17 cellular contexts compared by ENCODE assay signal in the genomic region with DNA sequence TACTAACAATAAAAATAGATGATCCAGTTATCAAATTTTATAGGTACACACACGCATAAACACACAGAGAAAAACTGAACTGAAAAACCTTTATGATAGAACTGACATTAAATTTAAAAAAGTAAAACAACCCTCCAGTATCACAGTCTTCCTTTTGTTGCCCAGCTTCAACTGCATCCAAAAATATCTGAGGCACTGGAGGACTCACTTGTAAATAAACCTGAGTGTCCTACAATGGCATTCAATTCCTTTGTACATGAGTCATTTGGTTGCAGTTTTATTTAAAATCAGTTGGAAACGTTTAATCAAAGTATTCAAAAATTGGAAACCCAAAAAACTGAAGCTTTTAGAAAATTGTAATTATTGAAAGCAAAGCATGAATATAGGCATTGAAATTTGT.
DNase-seq lines count a peak whose midpoint lies in the region; ATAC-seq and TF ChIP-seq lines count a peak whose summit lies in the region.
"Had no signal": no experiment of that assay in that cellular context is flagged by ENCODE, and none has a peak within 500 bp of the region (broad histone marks: within the 10 kb centered on the region; RNA-seq: fewer than 3 reads in every experiment).

No MANE protein-coding gene starts in this region.

- POLR2A ChIA-PET in HEK293T (lab: Yijun Ruan, JAX) = no interaction called here

- CTCF ChIA-PET in HEK293T (lab: Yijun Ruan, JAX) = no interaction called here

- no peak for ATAC-seq in left colon
- ATAC-seq: A549, Right ventricle myocardium inferior had no signal

- DNase-seq in ELR (ENCODE audit: low read depth) = peak; percentile 1
- DNase-seq in M059J (ENCODE audit: low read depth) = peak; percentile 26
- DNase-seq in fibroblast of mammary gland (ENCODE audit: low read depth) = peak; percentile 3
- peak; percentile 11 for DNase-seq in myocyte (ENCODE audit: low read depth)
- DNase-seq in kidney tubule cell (ENCODE audit: low spot score) = no peak
- no peak for DNase-seq in left colon
- DNase-seq in HEK293T (ENCODE audit: extremely low spot score) = no peak
- DNase-seq: CD8-positive, alpha-beta memory T cell; DMS53; EL; H7; NCI-H1105 treated with DMSO at 0.1 percent for 48 hours; NCI-H1694 treated with DMSO at 0.1 percent for 48 hours; Peyer's patch had no signal

- TF ChIP-seq CTCF in fibroblast of mammary gland (conservative IDR thresholded peaks at IDR 0.05; ENCODE audit: control insufficient read depth, insufficient read depth, low read depth, low read length) = no peak

- no peak overlapping the region for H3K4me3 ChIP-seq in fibroblast of mammary gland (ENCODE audit: control insufficient read depth, low read depth, low read length)
- H3K4me3 ChIP-seq: A549; BLaER1 treated with 17β-estradiol and CSF1 and Interleukin-3, amounts not matched to agents 10 nM and 100 nM; Peyer's patch had no signal

- intact Hi-C loops in left colon (cut with DNase I, micrococcal nuclease) = no loop called here

TF ChIP-seq in HEK293T, 16 proteins besides CTCF, POLR2A, EP300 and RAD21:
- TF ChIP-seq LEF1 (IDR thresholded peaks at IDR 0.05; ENCODE audit: borderline replicate concordance) = no peak
- no peak for TF ChIP-seq ELF4 (IDR thresholded peaks at IDR 0.05)
- no peak for TF ChIP-seq BHLHE40 (IDR thresholded peaks at IDR 0.05; ENCODE audit: borderline replicate concordance)
- no peak for TF ChIP-seq ZNF384 (IDR thresholded peaks at IDR 0.05)
- TF ChIP-seq L3MBTL2 (conservative IDR thresholded peaks at IDR 0.05) = no peak
- no peak for TF ChIP-seq NFRKB (IDR thresholded peaks at IDR 0.05)
- TF ChIP-seq HDGF (IDR thresholded peaks at IDR 0.05; ENCODE audit: borderline replicate concordance) = no peak
- no peak for TF ChIP-seq CTBP1 (IDR thresholded peaks at IDR 0.05; ENCODE audit: borderline replicate concordance)
- no peak for TF ChIP-seq FOXK2 (IDR thresholded peaks at IDR 0.05)
- no peak for TF ChIP-seq SP1 (IDR thresholded peaks at IDR 0.05)
- no peak for TF ChIP-seq SUZ12 (IDR thresholded peaks at IDR 0.05)
- no peak for TF ChIP-seq ARNT (IDR thresholded peaks at IDR 0.05)
- TF ChIP-seq, protein P1, sequence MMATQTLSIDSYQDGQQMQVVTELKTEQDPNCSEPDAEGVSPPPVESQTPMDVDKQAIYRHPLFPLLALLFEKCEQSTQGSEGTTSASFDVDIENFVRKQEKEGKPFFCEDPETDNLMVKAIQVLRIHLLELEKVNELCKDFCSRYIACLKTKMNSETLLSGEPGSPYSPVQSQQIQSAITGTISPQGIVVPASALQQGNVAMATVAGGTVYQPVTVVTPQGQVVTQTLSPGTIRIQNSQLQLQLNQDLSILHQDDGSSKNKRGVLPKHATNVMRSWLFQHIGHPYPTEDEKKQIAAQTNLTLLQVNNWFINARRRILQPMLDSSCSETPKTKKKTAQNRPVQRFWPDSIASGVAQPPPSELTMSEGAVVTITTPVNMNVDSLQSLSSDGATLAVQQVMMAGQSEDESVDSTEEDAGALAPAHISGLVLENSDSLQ (IDR thresholded peaks at IDR 0.05) = no peak
- no peak for TF ChIP-seq TARDBP (IDR thresholded peaks at IDR 0.05)
TF ChIP-seq in HEK293T: peak in this region for 0.

Comparison
In these comparisons a context has a peak if more than half of its experiments do, and no peak if none do; other contexts are left out.
1. DNase-seq: peak in ELR (single experiment), M059J (single experiment), fibroblast of mammary gland (single experiment) and myocyte (single experiment); none in kidney tubule cell (single experiment), left colon (0 of 2) and HEK293T (single experiment).